Comparison of ENCODE assay signal across 9 cellular contexts in the genomic region with DNA sequence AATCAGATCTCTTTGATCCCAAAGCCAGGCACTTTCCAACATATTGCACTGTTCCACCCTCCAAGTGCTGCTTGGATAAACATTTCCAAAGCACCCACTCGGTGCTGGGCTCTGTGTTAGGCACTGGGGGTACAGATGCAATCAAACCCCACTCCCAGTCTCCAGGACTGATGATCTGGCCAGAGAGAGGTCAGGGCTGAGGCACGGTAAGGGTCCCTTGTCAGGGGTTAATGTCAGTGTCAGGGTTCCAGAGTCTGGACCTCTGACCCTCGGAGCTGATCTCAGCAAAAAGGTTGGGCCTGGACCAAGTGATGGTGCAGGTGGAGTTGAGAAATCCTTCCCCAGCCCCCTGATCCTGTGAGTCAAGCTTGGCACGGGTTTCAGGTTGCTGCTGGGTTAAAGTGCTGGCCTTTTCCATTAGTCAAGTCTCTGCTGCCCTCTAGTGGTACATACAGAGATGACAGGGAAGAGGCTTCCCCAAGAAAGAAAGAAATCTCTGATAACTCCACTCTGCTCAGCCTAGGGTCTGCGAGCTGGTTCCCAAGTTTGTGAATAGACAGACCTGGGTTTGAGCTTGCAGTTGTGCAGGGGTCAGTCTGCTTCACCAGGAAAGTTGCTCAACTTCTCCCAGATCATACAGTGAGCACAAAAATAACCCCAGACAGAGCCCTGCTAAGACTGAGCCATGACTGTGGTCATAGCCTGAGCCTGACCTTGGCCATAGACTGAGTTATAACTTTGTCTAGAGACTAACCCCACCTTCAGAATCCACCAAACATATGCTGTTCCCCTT.
A peak's percentile ranks its signal among the peaks of the same experiment; 100 is the strongest.
DNase-seq lines count a peak whose midpoint lies in the region; ATAC-seq and TF ChIP-seq lines count a peak whose summit lies in the region.
"Had no signal": no experiment of that assay in that cellular context is flagged by ENCODE, and none has a peak within 500 bp of the region (broad histone marks: within the 10 kb centered on the region; RNA-seq: fewer than 3 reads in every experiment).

No MANE protein-coding gene starts in this region.

- no peak overlapping the region for H3K27ac Mint-ChIP-seq in Calu3 (ENCODE audit: unreplicated experiment)
- H3K27ac Mint-ChIP-seq: activated naive CD8-positive, alpha-beta T cell had no signal

- ATAC-seq in GM19351 (IDR thresholded peaks at IDR 0.05; ENCODE audit: unreplicated experiment) (peak; percentile 77), HG03457 (IDR thresholded peaks at IDR 0.05; ENCODE audit: unreplicated experiment) (no peak)

- H4K20me1 ChIP-seq in mammary epithelial cell (ENCODE audit: insufficient read depth, low read length) = no peaks in the 10 kb centered on the region

- 22% methylated on average over 5 of the region's 5 CpGs for WGBS in mammary epithelial cell (ENCODE audit: low coverage, missing lambda C conversion rate)

- H3K9ac ChIP-seq in SK-N-MC (ENCODE audit: insufficient read length) (peak overlapping the region; percentile 49), mammary epithelial cell (ENCODE audit: insufficient read depth, low read length) (no peak overlapping the region)

- H3K27ac ChIP-seq in SK-N-MC = no peak overlapping the region
- H3K27ac ChIP-seq in mammary epithelial cell (ENCODE audit: insufficient read depth, low read depth, low read length) = no peak overlapping the region

- no peaks in the 10 kb centered on the region for H3K9me3 Mint-ChIP-seq in Calu3 (ENCODE audit: low read depth, unreplicated experiment)

- no peak overlapping the region for H2AFZ ChIP-seq in mammary epithelial cell (ENCODE audit: low read depth, low read length)

- no peaks in the 10 kb centered on the region for H3K4me1 ChIP-seq in mammary epithelial cell (ENCODE audit: insufficient read depth, low read length)

- H3K9me3 ChIP-seq in SK-N-MC (ENCODE audit: low read depth, low read length) = no peaks in the 10 kb centered on the region
- no peaks in the 10 kb centered on the region for H3K9me3 ChIP-seq in mammary epithelial cell (replicated peaks; ENCODE audit: insufficient read depth, low read length)

- H3K79me2 ChIP-seq in mammary epithelial cell (ENCODE audit: insufficient read depth, low read length) = no peaks in the 10 kb centered on the region

- H3K4me3 Mint-ChIP-seq in Calu3 (ENCODE audit: low read depth, unreplicated experiment) = no peak overlapping the region
- H3K4me3 Mint-ChIP-seq: activated naive CD8-positive, alpha-beta T cell had no signal

- H3K36me3 ChIP-seq in SK-N-MC (ENCODE audit: insufficient read depth, low read length) = no peaks in the 10 kb centered on the region
- H3K36me3 ChIP-seq in mammary epithelial cell (ENCODE audit: insufficient read depth, low read length) = no peaks in the 10 kb centered on the region
- H3K36me3 ChIP-seq in kidney epithelial cell (ENCODE audit: control insufficient read depth, insufficient read depth, low read length) = no peaks in the 10 kb centered on the region

- CTCF ChIA-PET in Calu3 (lab: Charles Lee) = interaction anchor here (0.5 to 1.3 kb wide), 3 partner anchors 226 to 1797 kb away, joined by 3 to 6 read pairs (median 4); no protein-coding TSS in a partner anchor
- CTCF ChIA-PET in mammary epithelial cell (lab: Charles Lee; ENCODE audit: low non-redundant PET) = interaction anchor here (0.6 kb wide), 1 partner anchor 268 kb away, joined by 5 read pairs; no protein-coding TSS in a partner anchor

- in situ Hi-C loops in mammary epithelial cell (cut with MboI; ENCODE audit: low sequenced_read_pairs in 2 of 2) = no loop called here

- H3K4me3 ChIP-seq in SK-N-MC (no peak overlapping the region), mammary epithelial cell (replicated peaks in 1 of 3; ENCODE audit: insufficient read depth in 1 of 3, low read depth in 2 of 3, low read length in 3 of 3) (no peak overlapping the region), kidney epithelial cell (ENCODE audit: low read depth, low read length) (no peak overlapping the region)

- intact Hi-C loops in Calu3 (cut with micrococcal nuclease; ENCODE audit: unreplicated experiment) (no loop called here), mammary epithelial cell (cut with micrococcal nuclease) (loop anchor here (1.0 to 10.0 kb wide), 5 partner anchors 76 to 1776 kb away; no protein-coding TSS in a partner anchor)

- TF ChIP-seq CTCF in Calu3 (IDR thresholded peaks at IDR 0.05; ENCODE audit: unreplicated experiment) (peak; percentile 69), mammary epithelial cell (conservative IDR thresholded peaks at IDR 0.05 in 1 of 2, IDR thresholded peaks at IDR 0.05 in 1 of 2; ENCODE audit: extremely low read depth in 1 of 2, insufficient read depth in 1 of 2, low read depth in 1 of 2, low read length in 2 of 2) (peak; percentile 81 to 83), kidney epithelial cell (IDR thresholded peaks at IDR 0.05; ENCODE audit: insufficient read depth, low read length, poor library complexity, severe bottlenecking) (peak; percentile 78)

- dilution Hi-C loops in mammary epithelial cell (cut with HindIII; ENCODE audit: low sequenced_read_pairs) = no loop called here

- H3K27me3 ChIP-seq in mammary epithelial cell (ENCODE audit: insufficient read depth, low read length) (no peaks in the 10 kb centered on the region), kidney epithelial cell (ENCODE audit: control insufficient read depth, insufficient read depth, low read length) (no peaks in the 10 kb centered on the region)

- no peaks in the 10 kb centered on the region for H3K36me3 Mint-ChIP-seq in Calu3 (ENCODE audit: insufficient read depth, unreplicated experiment)
- H3K36me3 Mint-ChIP-seq: activated naive CD8-positive, alpha-beta T cell had no signal

- H3K27me3 Mint-ChIP-seq in Calu3 (ENCODE audit: unreplicated experiment) = peaks cover 87% of the 10 kb centered on the region

- no TSS peak for BruUV-seq in Calu3 (replicated peaks; lab: Mats Ljungman, UMichigan)
- BruUV-seq in mammary epithelial cell (replicated peaks; lab: Mats Ljungman, UMichigan) = no TSS peak

- H3K4me2 ChIP-seq in mammary epithelial cell (ENCODE audit: insufficient read depth, low read depth, low read length) = no peak overlapping the region

- H3K4me1 Mint-ChIP-seq in Calu3 (ENCODE audit: low read depth, unreplicated experiment) = no peaks in the 10 kb centered on the region

- DNase-seq in Calu3 = peak; percentile 72
- DNase-seq in M059J (ENCODE audit: low read depth) = peak; percentile 71
- peak; percentile 52 for DNase-seq in SK-N-MC (ENCODE audit: low read depth, low spot score)
- DNase-seq in mammary epithelial cell = peak; percentile 59
- peak; percentile 39 for DNase-seq in kidney epithelial cell (ENCODE audit: low read depth)
- DNase-seq in stimulated activated CD8-positive, alpha-beta memory T cell treated with anti-CD3 and anti-CD28 coated beads, Interleukin-12 subunit alpha, Interleukin-12 subunit beta, amount 100 ng/mL, for 1 hour (ENCODE audit: low read depth) = peak; percentile 20

Comparison
In these comparisons a context has a peak if more than half of its experiments do, and no peak if none do; other contexts are left out.
1. DNase-seq: peak in every context shown above with its lines; median percentile 72 in Calu3; 71 in M059J; 59 in mammary epithelial cell; 52 in SK-N-MC; 39 in kidney epithelial cell; 20 in stimulated activated CD8-positive, alpha-beta memory T cell treated with anti-CD3 and anti-CD28 coated beads, Interleukin-12 subunit alpha, Interleukin-12 subunit beta, amount 100 ng/mL, for 1 hour.